15 cellular contexts compared by ENCODE assay signal in the genomic region with DNA sequence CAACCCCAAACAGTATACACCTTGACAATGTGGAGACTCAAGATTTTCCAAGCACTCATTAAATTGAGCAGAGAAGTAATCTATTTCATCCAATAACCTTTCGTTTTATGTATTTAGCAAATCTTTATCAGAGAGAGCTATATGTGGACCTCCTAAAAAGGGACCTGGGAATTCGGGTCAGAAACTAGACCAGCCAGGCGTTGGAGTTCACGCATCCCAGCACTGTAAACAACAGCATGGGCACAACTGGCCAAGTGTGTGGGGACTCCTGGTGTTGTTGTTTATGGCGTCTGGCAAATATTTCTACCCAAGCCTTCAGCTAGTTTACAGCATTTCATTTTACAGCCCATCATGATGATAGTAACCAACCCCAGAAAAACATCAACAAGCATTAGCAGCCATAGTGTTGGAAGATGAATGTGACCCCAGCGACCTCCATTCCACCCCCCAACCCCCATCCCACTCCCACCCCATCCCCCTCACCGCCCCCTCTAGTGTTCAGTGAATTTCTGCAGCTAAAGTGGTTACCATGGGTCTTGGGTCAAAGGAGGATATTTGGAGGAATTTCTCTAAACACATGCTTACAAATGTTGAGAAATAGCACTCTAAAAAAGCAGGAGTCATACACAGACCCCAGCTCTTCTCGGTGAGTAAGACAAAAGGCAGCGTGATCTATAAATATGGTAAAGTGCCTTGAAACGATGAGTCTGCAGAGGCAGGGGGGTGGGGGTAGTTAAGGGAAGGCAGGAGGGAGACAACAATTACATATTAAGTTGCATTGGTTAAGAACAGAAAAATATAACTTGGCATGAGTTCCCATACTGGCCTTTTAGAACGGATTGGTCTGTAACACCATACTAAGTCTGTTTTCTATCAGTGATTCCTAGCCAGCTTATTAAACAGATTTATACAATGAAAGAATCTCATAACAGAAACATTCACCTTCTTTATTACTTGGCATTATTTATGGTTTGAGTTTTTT.
DNase-seq lines count a peak whose midpoint lies in the region; ATAC-seq and FAIRE-seq lines count a peak whose summit lies in the region.
"Had no signal": no experiment of that assay in that cellular context is flagged by ENCODE, and none has a peak within 500 bp of the region (broad histone marks: within the 10 kb centered on the region; RNA-seq: fewer than 3 reads in every experiment).

No MANE protein-coding gene starts in this region.

- H3K4me3 ChIP-seq in ACC112 (ENCODE audit: low read depth, low read length) (no peak overlapping the region), mucosa of rectum (ENCODE audit: low read length in 2 of 2) (no peak overlapping the region)
- H3K4me3 ChIP-seq: ascending aorta, heart right ventricle had no signal

- peaks cover 37% of the 10 kb centered on the region for H3K4me1 ChIP-seq in ACC112 (ENCODE audit: control insufficient read depth, insufficient read depth, low read length, unreplicated experiment)
- peaks cover 0 to 4% of the 10 kb centered on the region in 2 donors for H3K4me1 ChIP-seq in mucosa of rectum (ENCODE audit: control insufficient read depth in 2 of 2, insufficient read depth in 2 of 2, low read length in 2 of 2)

- H3K27me3 ChIP-seq in ACC112 (ENCODE audit: insufficient read depth, low read length) = no peaks in the 10 kb centered on the region
- no peaks in the 10 kb centered on the region for H3K27me3 ChIP-seq in mucosa of rectum (ENCODE audit: control insufficient read depth in 2 of 2, insufficient read depth in 2 of 2, low read length in 2 of 2)
- H3K27me3 ChIP-seq: ascending aorta, heart right ventricle had no signal

- peak; percentile 85 for FAIRE-seq in endometrium (lab: Jason Lieb, UNC)
- FAIRE-seq in GM19239 (lab: Jason Lieb, UNC) = no peak

- peak; percentile 90 for DNase-seq in M059J (ENCODE audit: low read depth)
- no peak for DNase-seq in stimulated activated naive CD8-positive, alpha-beta T cell treated with anti-CD3 and anti-CD28 coated beads, Interleukin-15, Interleukin-2, amounts not matched to agents 100 U/mL and 50 U/mL, for 24 hours
- DNase-seq in GM19239 (ENCODE audit: insufficient read length, low spot score) = no peak
- DNase-seq: activated CD4-positive, alpha-beta memory T cell treated with anti-CD3 and anti-CD28 coated beads, Interleukin-2, amount 10 ng/mL, durations not matched to agents 7 days and 5 days; AML-193; heart right ventricle; Kasumi-1; naive thymus-derived CD4-positive, alpha-beta T cell; NCI-H748 treated with DMSO at 0.1 percent for 48 hours had no signal

- no peaks in the 10 kb centered on the region for H3K9me3 ChIP-seq in mucosa of rectum (ENCODE audit: control insufficient read depth in 2 of 2, low read length in 2 of 2)
- H3K9me3 ChIP-seq: ascending aorta, heart right ventricle had no signal

- no peaks in the 10 kb centered on the region for H3K79me2 ChIP-seq in ACC112 (ENCODE audit: control insufficient read depth, insufficient read depth, low read length, unreplicated experiment)

- no peak for ATAC-seq in GM21529 (IDR thresholded peaks at IDR 0.05; ENCODE audit: unreplicated experiment)
- no peak for ATAC-seq in stimulated activated naive CD8-positive, alpha-beta T cell treated with anti-CD3 and anti-CD28 coated beads, Interleukin-15, Interleukin-2, amounts not matched to agents 100 U/mL and 50 U/mL, for 24 hours
- no peak for ATAC-seq in GM19351 (IDR thresholded peaks at IDR 0.05; ENCODE audit: unreplicated experiment)
- ATAC-seq: naive thymus-derived CD4-positive, alpha-beta T cell had no signal

- H2AFZ ChIP-seq in ACC112 (ENCODE audit: low read length, unreplicated experiment) = no peak overlapping the region

- H3K36me3 ChIP-seq in ACC112 (ENCODE audit: insufficient read depth, low read length) = no peaks in the 10 kb centered on the region
- H3K36me3 ChIP-seq in mucosa of rectum (ENCODE audit: control insufficient read depth in 2 of 2, insufficient read depth in 2 of 2, low read length in 2 of 2) = no peaks in the 10 kb centered on the region
- H3K36me3 ChIP-seq: ascending aorta, heart right ventricle had no signal

- H3K9ac ChIP-seq in mucosa of rectum (ENCODE audit: low read depth in 1 of 2, low read length in 2 of 2) = no peak overlapping the region

- H3K27ac ChIP-seq in ACC112 (ENCODE audit: low read depth, low read length) = peak overlapping the region; percentile 98
- H3K27ac ChIP-seq in mucosa of rectum (ENCODE audit: low read depth in 2 of 2, low read length in 2 of 2) = peak overlapping the region; percentile 25 to 48
- H3K27ac ChIP-seq: ascending aorta had no signal
